In the genomic region with DNA sequence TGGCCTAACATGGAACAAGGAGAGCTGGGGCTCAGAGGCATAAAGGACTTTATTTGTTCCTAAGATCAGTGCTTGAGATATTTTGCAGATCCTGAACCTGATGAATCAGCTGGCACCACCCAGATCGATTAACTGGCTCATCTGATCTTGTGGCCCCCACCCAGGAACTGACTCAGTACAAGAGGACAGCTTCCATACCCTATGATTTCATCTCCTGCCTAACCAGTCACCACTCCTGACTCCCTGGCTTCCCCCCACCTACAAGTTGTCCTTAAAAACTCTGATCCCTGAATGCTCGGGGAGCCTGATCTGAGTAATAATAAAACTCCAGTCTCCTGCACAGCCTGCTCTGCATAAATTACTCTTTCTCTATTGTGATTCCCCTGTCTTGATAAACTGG, we compare ENCODE assay signal across 1 cellular context.
TF ChIP-seq lines count a peak whose summit lies in the region.

No MANE protein-coding gene starts in this region.

TF ChIP-seq in IMR-90, 13 proteins besides CTCF, POLR2A, EP300 and RAD21:
- TF ChIP-seq SMC3 (IDR thresholded peaks at IDR 0.05; ENCODE audit: low read depth, low read length) (no peak), RCOR1 (IDR thresholded peaks at IDR 0.05; ENCODE audit: insufficient replicate concordance, low read length) (no peak), MAZ (IDR thresholded peaks at IDR 0.05; ENCODE audit: borderline replicate concordance, low read depth, low read length) (no peak), BHLHE40 (IDR thresholded peaks at IDR 0.05; ENCODE audit: low read depth, low read length) (no peak), CEBPB (IDR thresholded peaks at IDR 0.05; ENCODE audit: low read depth, low read length) (no peak), CHD1 (IDR thresholded peaks at IDR 0.05; ENCODE audit: low read depth, low read length) (no peak), RFX5 (IDR thresholded peaks at IDR 0.05; ENCODE audit: low read depth, low read length) (no peak), FOS (IDR thresholded peaks at IDR 0.05; ENCODE audit: low read depth, low read length) (no peak), MXI1 (IDR thresholded peaks at IDR 0.05; ENCODE audit: borderline replicate concordance, low read depth, low read length) (no peak), MAFK (IDR thresholded peaks at IDR 0.05; ENCODE audit: low read depth, low read length) (no peak), NFE2L2 (IDR thresholded peaks at IDR 0.05; ENCODE audit: low read depth, low read length) (no peak)
- TF ChIP-seq, protein P1, sequence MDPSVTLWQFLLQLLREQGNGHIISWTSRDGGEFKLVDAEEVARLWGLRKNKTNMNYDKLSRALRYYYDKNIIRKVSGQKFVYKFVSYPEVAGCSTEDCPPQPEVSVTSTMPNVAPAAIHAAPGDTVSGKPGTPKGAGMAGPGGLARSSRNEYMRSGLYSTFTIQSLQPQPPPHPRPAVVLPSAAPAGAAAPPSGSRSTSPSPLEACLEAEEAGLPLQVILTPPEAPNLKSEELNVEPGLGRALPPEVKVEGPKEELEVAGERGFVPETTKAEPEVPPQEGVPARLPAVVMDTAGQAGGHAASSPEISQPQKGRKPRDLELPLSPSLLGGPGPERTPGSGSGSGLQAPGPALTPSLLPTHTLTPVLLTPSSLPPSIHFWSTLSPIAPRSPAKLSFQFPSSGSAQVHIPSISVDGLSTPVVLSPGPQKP (IDR thresholded peaks at IDR 0.05; ENCODE audit: borderline replicate concordance, low read depth, low read length) = no peak
- TF ChIP-seq, protein P2, sequence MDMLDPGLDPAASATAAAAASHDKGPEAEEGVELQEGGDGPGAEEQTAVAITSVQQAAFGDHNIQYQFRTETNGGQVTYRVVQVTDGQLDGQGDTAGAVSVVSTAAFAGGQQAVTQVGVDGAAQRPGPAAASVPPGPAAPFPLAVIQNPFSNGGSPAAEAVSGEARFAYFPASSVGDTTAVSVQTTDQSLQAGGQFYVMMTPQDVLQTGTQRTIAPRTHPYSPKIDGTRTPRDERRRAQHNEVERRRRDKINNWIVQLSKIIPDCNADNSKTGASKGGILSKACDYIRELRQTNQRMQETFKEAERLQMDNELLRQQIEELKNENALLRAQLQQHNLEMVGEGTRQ (IDR thresholded peaks at IDR 0.05; ENCODE audit: low read depth, low read length) = no peak
TF ChIP-seq in IMR-90: peak in this region for 0.
